1 cellular context compared by ENCODE assay signal in genomic region chr22:22207845-22208564, GRCh38.
TF ChIP-seq lines count a peak whose summit lies in the region.

No MANE protein-coding gene starts in this region.

TF ChIP-seq in K562, 482 proteins besides CTCF, POLR2A, EP300 and RAD21 (continued from another document and continues in another):
- TF ChIP-seq SIN3B (IDR thresholded peaks at IDR 0.05; ENCODE audit: low read depth) = no peak
- TF ChIP-seq RBBP5 (IDR thresholded peaks at IDR 0.05; ENCODE audit: borderline replicate concordance, insufficient read depth, low read length, poor library complexity, severe bottlenecking) = no peak
- TF ChIP-seq ZMIZ1 (IDR thresholded peaks at IDR 0.05; ENCODE audit: low read depth in 2 of 2, low read length in 2 of 2) = no peak
- no peak; the same call in 1 of the 2 replicates for TF ChIP-seq ZFP91 (CRISPR knock-in tag; IDR thresholded peaks at IDR 0.05)
- TF ChIP-seq TCF7L2 (IDR thresholded peaks at IDR 0.05; ENCODE audit: low read depth, low read length) = no peak
- TF ChIP-seq SMC3 (conservative IDR thresholded peaks at IDR 0.05; ENCODE audit: insufficient read depth, low read depth, low read length) = peak; percentile 97
- no peak for TF ChIP-seq HDAC6 (IDR thresholded peaks at IDR 0.05; ENCODE audit: low read depth, low read length)
- peak; percentile 48; the same call in 1 of the 2 replicates for TF ChIP-seq USF1 (CRISPR knock-in tag; IDR thresholded peaks at IDR 0.05)
- no peak for TF ChIP-seq ZNF57 (CRISPR knock-in tag; IDR thresholded peaks at IDR 0.05)
- TF ChIP-seq GABPB2 (CRISPR knock-in tag; conservative IDR thresholded peaks at IDR 0.05) = peak; percentile 42; the same call in 1 of the 2 replicates
- no peak for TF ChIP-seq ZNF316 (IDR thresholded peaks at IDR 0.05)
- no peak for TF ChIP-seq EHMT2 (IDR thresholded peaks at IDR 0.05)
- peak; percentile 65 for TF ChIP-seq BHLHE40 (IDR thresholded peaks at IDR 0.05; ENCODE audit: low read length)
- peak; percentile 94 for TF ChIP-seq DEAF1 (CRISPR knock-in tag; IDR thresholded peaks at IDR 0.05)
- no peak for TF ChIP-seq KLF13 (tag; IDR thresholded peaks at IDR 0.05; ENCODE audit: borderline replicate concordance, low read depth)
- TF ChIP-seq ZNF764 (CRISPR knock-in tag; IDR thresholded peaks at IDR 0.05; ENCODE audit: low read depth) = peak; percentile 17; the same call in 1 of the 2 replicates
- no peak for TF ChIP-seq HDAC3 (IDR thresholded peaks at IDR 0.05; ENCODE audit: borderline replicate concordance, partially characterized antibody)
- no peak for TF ChIP-seq ARID4B (CRISPR knock-in tag; IDR thresholded peaks at IDR 0.05)
- TF ChIP-seq GTF2E2 (tag; IDR thresholded peaks at IDR 0.05) = no peak
- TF ChIP-seq SOX6 (IDR thresholded peaks at IDR 0.05) = no peak
- 0 out of 2 replicates have a peak, but pooled peaks have one; percentile 17 for TF ChIP-seq ZNF217 (CRISPR knock-in tag; IDR thresholded peaks at IDR 0.05)
- TF ChIP-seq MLLT1 (IDR thresholded peaks at IDR 0.05) = no peak
- no peak for TF ChIP-seq MYBL2 (IDR thresholded peaks at IDR 0.05; ENCODE audit: low read depth)
- TF ChIP-seq MYBL2 (CRISPR knock-in tag; IDR thresholded peaks at IDR 0.05; ENCODE audit: borderline replicate concordance) = peak; percentile 74; the same call in 1 of the 2 replicates
- TF ChIP-seq RFX7 (CRISPR knock-in tag; IDR thresholded peaks at IDR 0.05) = peak; percentile 52; the same call in 1 of the 2 replicates
- no peak for TF ChIP-seq RBM14 (IDR thresholded peaks at IDR 0.05; ENCODE audit: borderline replicate concordance, insufficient read depth, low read depth, low read length)
- TF ChIP-seq HCFC1 (IDR thresholded peaks at IDR 0.05; ENCODE audit: low read depth, low read length) = peak; percentile 57
- TF ChIP-seq THRAP3 (IDR thresholded peaks at IDR 0.05; ENCODE audit: borderline replicate concordance) = no peak
- peak; percentile 67; the same call in 1 of the 2 replicates for TF ChIP-seq KLF16 (IDR thresholded peaks at IDR 0.05)
- no peak for TF ChIP-seq BRF2 (IDR thresholded peaks at IDR 0.05; ENCODE audit: borderline replicate concordance, insufficient read depth, insufficient read length)
- peak; percentile 67; the same call in 1 of the 2 replicates for TF ChIP-seq FOXJ3 (CRISPR knock-in tag; IDR thresholded peaks at IDR 0.05)
- TF ChIP-seq STAT6 (CRISPR knock-in tag; IDR thresholded peaks at IDR 0.05) = peak; percentile 99
- peak; percentile 46; the same call in 1 of the 2 replicates for TF ChIP-seq PRMT5 (CRISPR knock-in tag; IDR thresholded peaks at IDR 0.05)
- peak in 1 of 2 experiments; percentile 84; a peak in 1 of 4 replicates for TF ChIP-seq MLX (CRISPR knock-in tag; conservative IDR thresholded peaks at IDR 0.05)
- TF ChIP-seq PHB (CRISPR knock-in tag; IDR thresholded peaks at IDR 0.05) = peak; percentile 53; the same call in 1 of the 2 replicates
- TF ChIP-seq NONO (IDR thresholded peaks at IDR 0.05; ENCODE audit: low read depth in 2 of 2, low read length in 1 of 2) = peak in 1 of 2 experiments; percentile 39; a peak in 1 of 4 replicates
- peak; percentile 29 for TF ChIP-seq CBX2 (IDR thresholded peaks at IDR 0.05; ENCODE audit: insufficient read depth, low read length, poor library complexity, severe bottlenecking)
- no peak for TF ChIP-seq RBM15 (IDR thresholded peaks at IDR 0.05; ENCODE audit: insufficient read depth, low read length)
- TF ChIP-seq E2F6 (IDR thresholded peaks at IDR 0.05; ENCODE audit: borderline replicate concordance in 1 of 2, extremely low read depth in 1 of 2, insufficient read depth in 1 of 2, insufficient read length in 1 of 2, low read depth in 1 of 2, low read length in 1 of 2, poor library complexity in 1 of 2, severe bottlenecking in 1 of 2) = no peak
- no peak for TF ChIP-seq PTRF (tag; IDR thresholded peaks at IDR 0.05)
- TF ChIP-seq STAT5A (IDR thresholded peaks at IDR 0.05; ENCODE audit: borderline replicate concordance, low read length) = no peak
